8 cellular contexts compared by ENCODE assay signal in the genomic region with DNA sequence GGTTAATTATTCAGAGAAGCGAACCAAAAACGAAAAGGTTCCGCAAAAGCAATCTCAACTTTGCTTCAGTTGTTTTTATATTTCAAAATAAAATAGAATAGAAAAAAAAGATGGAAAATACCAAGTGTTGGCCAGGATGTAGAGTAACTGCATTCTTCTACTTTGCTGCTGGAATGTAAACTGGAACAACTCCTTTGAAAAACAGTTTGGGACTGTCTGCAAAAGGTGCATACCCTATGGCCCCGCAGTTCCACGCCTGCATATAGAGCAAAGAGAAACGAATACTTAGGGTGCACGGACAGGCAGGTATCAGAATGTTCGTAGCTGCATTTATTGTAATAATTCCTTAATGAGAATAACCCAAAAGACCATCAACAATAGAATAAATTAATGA. TPM values are rescaled to one million over a fixed set of nuclear protein-coding genes. Genes with fewer than 3 reads are reported as not detected.
DNase-seq lines count a peak whose midpoint lies in the region; ATAC-seq and TF ChIP-seq lines count a peak whose summit lies in the region.

No MANE protein-coding gene starts in this region.

- H3K27ac ChIP-seq in H9 (ENCODE audit: insufficient read length, low read depth, low read length) = no peak overlapping the region
- peak overlapping the region; percentile 84 to 98 (median 94) for H3K27ac ChIP-seq in gastroesophageal sphincter
- H3K27ac ChIP-seq in skeletal muscle tissue (ENCODE audit: low read depth, low read length) = no peak overlapping the region

- H3K18ac ChIP-seq in H9 (ENCODE audit: insufficient read length, low read depth, low read length) = no peak overlapping the region

- H2AK5ac ChIP-seq in H9 (ENCODE audit: insufficient read length, low read length) = no peak overlapping the region

- H3K9me3 ChIP-seq in H9 (ENCODE audit: control insufficient read depth, low read depth, low read length) = no peaks in the 10 kb centered on the region
- H3K9me3 ChIP-seq in T-helper 17 cell (ENCODE audit: control insufficient read depth, low read length, poor library complexity, severe bottlenecking) = no peaks in the 10 kb centered on the region
- no peaks in the 10 kb centered on the region for H3K9me3 ChIP-seq in gastroesophageal sphincter
- no peaks in the 10 kb centered on the region for H3K9me3 ChIP-seq in skeletal muscle tissue (ENCODE audit: control insufficient read depth in 3 of 3, low read length in 3 of 3)

- TF ChIP-seq CTCF in H9 (conservative IDR thresholded peaks at IDR 0.05) (no peak), gastroesophageal sphincter (IDR thresholded peaks at IDR 0.05) (no peak)

- peaks cover 5% of the 10 kb centered on the region; the same call in 1 of the 2 replicates for H3K79me2 ChIP-seq in H9 (ENCODE audit: insufficient read depth, low read length)

- H2BK12ac ChIP-seq in H9 (ENCODE audit: insufficient read length, low read depth, low read length) = no peak overlapping the region

- H3K4me1 ChIP-seq in H9 (ENCODE audit: insufficient read depth, low read length) (no peaks in the 10 kb centered on the region), gastroesophageal sphincter (peaks cover 0 to 39% (median 0%) of the 10 kb centered on the region in 3 donors), skeletal muscle tissue (ENCODE audit: control insufficient read depth in 3 of 3, insufficient read depth in 3 of 3, low read length in 3 of 3) (peaks cover 2 to 13% (median 10%) of the 10 kb centered on the region in 3 donors)

- peaks cover 0 to 10% of the 10 kb centered on the region in 2 experiments; a peak in 2 of 5 replicates for H3K9me3 Mint-ChIP-seq in H9

- H3K36me3 ChIP-seq in gastroesophageal sphincter = no peaks in the 10 kb centered on the region
- H3K36me3 ChIP-seq in skeletal muscle tissue (ENCODE audit: control insufficient read depth in 3 of 3, insufficient read depth in 3 of 3, low read length in 3 of 3) = no peaks in the 10 kb centered on the region

- no peak overlapping the region for H4K5ac ChIP-seq in H9 (ENCODE audit: insufficient read length, low read depth, low read length)

- H3K4me2 ChIP-seq in H9 (ENCODE audit: insufficient read depth, insufficient read length, low read length) = peak overlapping the region; percentile 44

- peaks cover 36 to 38% of the 10 kb centered on the region in 2 experiments for H3K4me1 Mint-ChIP-seq in H9
- H3K4me1 Mint-ChIP-seq in T-helper 17 cell = peaks cover 14% of the 10 kb centered on the region

- H3K36me3 Mint-ChIP-seq in H9 (ENCODE audit: insufficient read depth in 1 of 3, low read depth in 3 of 3) (peaks cover 8 to 19% (median 9%) of the 10 kb centered on the region in 3 experiments), T-helper 17 cell (ENCODE audit: low read depth) (peaks cover 5% of the 10 kb centered on the region)

- H3K27ac Mint-ChIP-seq in H9 (peak overlapping the region in 1 of 3 experiments; percentile 90; a peak in 3 of 7 replicates), T-helper 17 cell (peak overlapping the region; percentile 87)

- H4K91ac ChIP-seq in H9 (ENCODE audit: insufficient read length, low read depth, low read length) = no peak overlapping the region

- no peaks in the 10 kb centered on the region for H3K79me1 ChIP-seq in H9 (ENCODE audit: insufficient read depth, low read depth, low read length, poor library complexity, severe bottlenecking)

- no peaks in the 10 kb centered on the region for H3K27me3 ChIP-seq in H9 (ENCODE audit: insufficient read depth, low read length)
- H3K27me3 ChIP-seq in gastroesophageal sphincter = no peaks in the 10 kb centered on the region
- H3K27me3 ChIP-seq in skeletal muscle tissue (ENCODE audit: control insufficient read depth in 3 of 3, insufficient read depth in 3 of 3, low read length in 3 of 3) = no peaks in the 10 kb centered on the region

- H2BK20ac ChIP-seq in H9 (ENCODE audit: low read depth, low read length, poor library complexity, severe bottlenecking) = no peak overlapping the region

- ATAC-seq in T-helper 17 cell = peak; percentile 23
- no peak for ATAC-seq in gastroesophageal sphincter
- no peak for ATAC-seq in HG03432 (IDR thresholded peaks at IDR 0.05; ENCODE audit: unreplicated experiment)

- H3K9ac ChIP-seq in H9 (ENCODE audit: extremely low read depth, insufficient read length, low read length) = peak overlapping the region; percentile 71
- H3K9ac ChIP-seq in skeletal muscle tissue (ENCODE audit: low read depth in 1 of 3, low read length in 3 of 3) = peak overlapping the region; percentile 81 to 87 (median 85)

- no peak overlapping the region for H3K23ac ChIP-seq in H9 (ENCODE audit: insufficient read length, low read depth, low read length)

- no peaks in the 10 kb centered on the region for H4K20me1 ChIP-seq in H9 (ENCODE audit: control insufficient read depth, insufficient read depth, insufficient read length)

- no peak for TF ChIP-seq EP300 in gastroesophageal sphincter (IDR thresholded peaks at IDR 0.05)

- no peak overlapping the region for H4K8ac ChIP-seq in H9 (replicated peaks; ENCODE audit: insufficient read length, low read depth, low read length)

- no peak overlapping the region for H2BK120ac ChIP-seq in H9 (ENCODE audit: low read depth, low read length, poor library complexity, severe bottlenecking)

- H3T11ph ChIP-seq in H9 (ENCODE audit: low read length) = no peak overlapping the region

- peak overlapping the region; percentile 90 to 94 for H3K4me3 ChIP-seq in gastroesophageal sphincter
- peak overlapping the region; percentile 88 to 94 (median 88) for H3K4me3 ChIP-seq in skeletal muscle tissue (ENCODE audit: low read length in 3 of 3)

- no peak overlapping the region for H2BK5ac ChIP-seq in H9 (ENCODE audit: insufficient read length, low read length)

- H3K4ac ChIP-seq in H9 (ENCODE audit: low read depth, low read length) = no peak overlapping the region

- no peaks in the 10 kb centered on the region; the same call in 1 of the 2 replicates for H3K27me3 Mint-ChIP-seq in H9 (ENCODE audit: low read depth)
- peaks cover 36% of the 10 kb centered on the region for H3K27me3 Mint-ChIP-seq in T-helper 17 cell

- WGBS in H9 (ENCODE audit: extremely low coverage, insufficient read length, low lambda C conversion rate) = no CpG with 5 or more reads among the region's 8 CpGs
- 12 to 19% methylated on average over 8 of the region's 8 CpGs for WGBS in gastroesophageal sphincter (ENCODE audit: low coverage in 1 of 2), 2 donors

- H2BK15ac ChIP-seq in H9 (ENCODE audit: low read depth, low read length) = no peak overlapping the region

- TF ChIP-seq POLR2A in gastroesophageal sphincter (IDR thresholded peaks at IDR 0.05) = no peak

- no peak for DNase-seq in H9
- no peak for DNase-seq in T-helper 17 cell
- no peak for DNase-seq in DMS 273 (lab: John Stamatoyannopoulos, UW; ENCODE audit: unreplicated experiment)
- DNase-seq in NCI-H1436 (lab: John Stamatoyannopoulos, UW) = no peak
- DNase-seq in COR-L47 (lab: John Stamatoyannopoulos, UW) = no peak

- H3K14ac ChIP-seq in H9 (ENCODE audit: insufficient read depth, low read length) = no peak overlapping the region

- H3K23me2 ChIP-seq in H9 (ENCODE audit: insufficient read length, low read depth, low read length, poor library complexity, severe bottlenecking) = no peaks in the 10 kb centered on the region

- H2AFZ ChIP-seq in H9 (ENCODE audit: low read length) = peak overlapping the region; percentile 70

- no peak overlapping the region for H3K56ac ChIP-seq in H9 (ENCODE audit: insufficient read length, low read depth, low read length)

- H3K4me3 Mint-ChIP-seq in H9 (peak overlapping the region; percentile 92 to 99), T-helper 17 cell (peak overlapping the region; percentile 99)

RNA-seq across cellular contexts. Expression of gene RAB23, which starts 0.6 kb away (rescaled TPM):
- total RNA-seq in H9 (2021) (18.1 and 18.6 TPM in 2 replicates), T-helper 17 cell (under 1 TPM; 0.29 to 0.35 TPM), gastroesophageal sphincter (100 to 1,000 TPM in 1 of 4 donors, 10 to 100 TPM in 3; 45.5 to 107 (median 78.1) TPM), skeletal muscle tissue (18.8 TPM)

RNA-seq across cellular contexts. Expression of gene BAG2, which starts 50.6 kb away (rescaled TPM):
- total RNA-seq in H9 (2021) = 8.2 and 8.4 TPM in 2 replicates
- 1 to 10 TPM; 2.7 to 3.1 TPM for total RNA-seq in T-helper 17 cell
- total RNA-seq in gastroesophageal sphincter = 10 to 100 TPM; 40.8 to 50.6 (median 46.3) TPM
- total RNA-seq in skeletal muscle tissue = 7.3 TPM

Comparison
In these comparisons a context has a peak if more than half of its experiments do, and no peak if none do; other contexts are left out.
1. H3K27ac ChIP-seq: peak in gastroesophageal sphincter (4 of 4); none in H9 (single experiment) and skeletal muscle tissue (single experiment).
2. RNA of gene RAB23, which starts 0.6 kb away (total RNA-seq): 45.5 to 107 TPM in gastroesophageal sphincter, 18.8 TPM in skeletal muscle tissue (single experiment) and 18.1 to 18.6 TPM in H9; 0.29 to 0.35 TPM in T-helper 17 cell; every median in the first group is over 10 times any median in the second.